ENCODE assay signal across 9 cellular contexts in the genomic region with DNA sequence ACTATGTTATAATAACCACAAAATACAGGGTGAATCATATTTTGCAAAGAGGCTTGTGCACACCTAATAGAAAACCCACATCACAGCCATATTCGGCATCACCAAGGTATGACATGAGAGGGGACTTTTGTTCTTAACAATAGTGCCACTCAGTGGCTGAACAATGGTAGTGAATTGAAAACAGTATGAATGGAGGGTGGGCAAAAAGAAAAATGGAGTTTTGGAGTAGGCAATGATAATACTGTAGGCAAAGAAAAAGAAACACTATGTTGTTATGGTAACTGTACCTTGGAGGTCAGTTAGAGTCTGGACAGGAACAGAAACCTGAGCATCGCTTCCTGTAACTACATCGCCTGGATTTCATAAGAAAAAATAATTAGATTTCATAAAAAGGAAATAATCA.
DNase-seq lines count a peak whose midpoint lies in the region; ATAC-seq, FAIRE-seq and TF ChIP-seq lines count a peak whose summit lies in the region.
"Had no signal": no experiment of that assay in that cellular context is flagged by ENCODE, and none has a peak within 500 bp of the region (broad histone marks: within the 10 kb centered on the region; RNA-seq: fewer than 3 reads in every experiment).

No MANE protein-coding gene starts in this region.

- H3K27me3 Mint-ChIP-seq in CD14-positive monocyte (ENCODE audit: low read depth in 3 of 3) (peaks cover 0 to 1% (median 0%) of the 10 kb centered on the region in 3 donors), mesothelial cell of epicardium (ENCODE audit: low read depth) (no peaks in the 10 kb centered on the region), type B pancreatic cell (no peaks in the 10 kb centered on the region)
- no peaks in the 10 kb centered on the region for H3K27me3 Mint-ChIP-seq in effector memory CD8-positive, alpha-beta T cell
- H3K27me3 Mint-ChIP-seq: stimulated activated naive CD8-positive, alpha-beta T cell treated with anti-CD3 and anti-CD28 coated beads, Interleukin-15, Interleukin-2, amounts not matched to agents 100 ng/mL and 50 ng/mL, for 24 hours had no signal

- H3K27ac Mint-ChIP-seq in CD14-positive monocyte (peak overlapping the region in 1 of 7 donors; percentile 13), mesothelial cell of epicardium (no peak overlapping the region), type B pancreatic cell (no peak overlapping the region)
- no peak overlapping the region for H3K27ac Mint-ChIP-seq in effector memory CD8-positive, alpha-beta T cell
- H3K27ac Mint-ChIP-seq: stimulated activated naive CD8-positive, alpha-beta T cell treated with anti-CD3 and anti-CD28 coated beads, Interleukin-15, Interleukin-2, amounts not matched to agents 100 ng/mL and 50 ng/mL, for 24 hours had no signal

- H3K4me3 Mint-ChIP-seq in CD14-positive monocyte (no peak overlapping the region), mesothelial cell of epicardium (no peak overlapping the region), type B pancreatic cell (no peak overlapping the region)
- H3K4me3 Mint-ChIP-seq in effector memory CD8-positive, alpha-beta T cell, result no peak overlapping the region
- H3K4me3 Mint-ChIP-seq: stimulated activated naive CD8-positive, alpha-beta T cell treated with anti-CD3 and anti-CD28 coated beads, Interleukin-15, Interleukin-2, amounts not matched to agents 100 ng/mL and 50 ng/mL, for 24 hours had no signal

- TF ChIP-seq CTCF in CD14-positive monocyte (IDR thresholded peaks at IDR 0.05) (peak; percentile 73), mesothelial cell of epicardium (IDR thresholded peaks at IDR 0.05; ENCODE audit: unreplicated experiment) (peak; percentile 64), type B pancreatic cell (conservative IDR thresholded peaks at IDR 0.05) (peak; percentile 83)

- intact Hi-C loops in CD14-positive monocyte (cut with micrococcal nuclease), result loop anchor here in 1 of 2 donors (5.0 kb wide), 1 partner anchor 631 kb away; no protein-coding TSS in a partner anchor

- ATAC-seq in GM18511 (IDR thresholded peaks at IDR 0.05; ENCODE audit: unreplicated experiment), result peak; percentile 92
- peak; percentile 82 for ATAC-seq in HG02884 (IDR thresholded peaks at IDR 0.05; ENCODE audit: unreplicated experiment)
- ATAC-seq in effector memory CD8-positive, alpha-beta T cell (replicated peaks), result peak; percentile 99

- H3K9me3 Mint-ChIP-seq in CD14-positive monocyte, result no peaks in the 10 kb centered on the region
- H3K9me3 Mint-ChIP-seq in effector memory CD8-positive, alpha-beta T cell, result no peaks in the 10 kb centered on the region
- no peaks in the 10 kb centered on the region for H3K9me3 Mint-ChIP-seq in mesothelial cell of epicardium
- no peaks in the 10 kb centered on the region for H3K9me3 Mint-ChIP-seq in type B pancreatic cell
- H3K9me3 Mint-ChIP-seq: stimulated activated naive CD8-positive, alpha-beta T cell treated with anti-CD3 and anti-CD28 coated beads, Interleukin-15, Interleukin-2, amounts not matched to agents 100 ng/mL and 50 ng/mL, for 24 hours had no signal

- H3K4me1 Mint-ChIP-seq in CD14-positive monocyte (peaks cover 6% of the 10 kb centered on the region), mesothelial cell of epicardium (no peaks in the 10 kb centered on the region), type B pancreatic cell (ENCODE audit: unreplicated experiment) (peaks cover 5% of the 10 kb centered on the region)
- H3K4me1 Mint-ChIP-seq in effector memory CD8-positive, alpha-beta T cell (ENCODE audit: low read depth in 2 of 2), result no peaks in the 10 kb centered on the region

- H3K36me3 Mint-ChIP-seq in CD14-positive monocyte, result peaks cover 13 to 25% of the 10 kb centered on the region in 2 donors
- peaks cover 5% of the 10 kb centered on the region for H3K36me3 Mint-ChIP-seq in effector memory CD8-positive, alpha-beta T cell (ENCODE audit: insufficient read depth)
- H3K36me3 Mint-ChIP-seq in mesothelial cell of epicardium, result no peaks in the 10 kb centered on the region
- H3K36me3 Mint-ChIP-seq in type B pancreatic cell, result no peaks in the 10 kb centered on the region

- peak; percentile 43 for DNase-seq in CD14-positive monocyte (ENCODE audit: low spot score)
- peak; percentile 46 for DNase-seq in NCI-H1694 (lab: John Stamatoyannopoulos, UW)
- DNase-seq in effector memory CD8-positive, alpha-beta T cell, result peak; percentile 34 to 47 (median 40)
- no peak for DNase-seq in mesothelial cell of epicardium (ENCODE audit: low spot score in 2 of 2, unreplicated experiment in 2 of 2)
- no peak for DNase-seq in type B pancreatic cell (ENCODE audit: extremely low spot score, unreplicated experiment)

- FAIRE-seq in TTC549 (lab: Jason Lieb, UNC), result peak; percentile 79

Comparison
In these comparisons a context has a peak if more than half of its experiments do, and no peak if none do; other contexts are left out.
1. DNase-seq: peak in CD14-positive monocyte (single experiment), NCI-H1694 (single experiment) and effector memory CD8-positive, alpha-beta T cell (3 of 3); none in mesothelial cell of epicardium (0 of 2) and type B pancreatic cell (single experiment).
2. Peak in every context shown above with its lines, with median percentiles within 50 percentile points of each other: CTCF ChIP-seq and ATAC-seq.